ENCODE assay signal across 1 cellular context in the genomic region with DNA sequence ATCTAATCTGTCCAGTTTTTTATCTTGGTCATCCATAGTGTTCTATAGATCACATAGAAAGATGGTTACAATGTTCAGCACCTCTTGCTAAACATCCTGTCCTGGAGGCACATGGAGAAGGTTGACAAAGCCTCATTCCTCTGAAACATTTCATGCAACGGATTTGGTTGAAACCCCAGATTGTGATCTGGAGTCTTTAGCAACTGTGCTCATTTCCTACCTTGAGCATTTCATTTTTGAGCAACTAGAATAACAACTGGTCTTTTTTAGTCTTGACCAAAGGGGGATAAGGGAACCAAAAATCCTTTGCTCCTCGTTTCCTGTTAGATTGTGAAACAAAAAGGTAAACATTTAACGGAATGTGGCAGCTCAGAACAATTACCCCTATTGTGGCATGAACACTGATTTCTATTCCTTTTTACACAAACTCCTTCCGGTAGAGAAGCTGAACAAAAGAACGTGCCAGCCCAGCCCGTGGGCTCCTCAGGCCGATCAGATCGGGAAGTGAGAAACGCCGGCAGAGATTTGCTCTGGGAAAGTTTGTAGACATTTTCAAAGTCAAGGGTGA.
A peak's percentile ranks its signal among the peaks of the same experiment; 100 is the strongest.
TF ChIP-seq lines count a peak whose summit lies in the region.

No MANE protein-coding gene starts in this region.

TF ChIP-seq in HepG2, 621 proteins besides CTCF, POLR2A, EP300 and RAD21 (continued from another document and continues in another):
- TF ChIP-seq DRAP1 (CRISPR knock-in tag; IDR thresholded peaks at IDR 0.05) (peak; percentile 56), ZNF253 (CRISPR knock-in tag; IDR thresholded peaks at IDR 0.05; ENCODE audit: borderline replicate concordance) (no peak), FOSL2 (CRISPR knock-in tag; IDR thresholded peaks at IDR 0.05) (peak; percentile 61), ELF1 (CRISPR knock-in tag; IDR thresholded peaks at IDR 0.05) (peak; percentile 61; the same call in 1 of the 2 replicates), ZNF550 (CRISPR knock-in tag; IDR thresholded peaks at IDR 0.05; ENCODE audit: borderline replicate concordance) (no peak), ZNF513 (CRISPR knock-in tag; conservative IDR thresholded peaks at IDR 0.05) (no peak), TEF (CRISPR knock-in tag; IDR thresholded peaks at IDR 0.05) (no peak), KDM4B (CRISPR knock-in tag; IDR thresholded peaks at IDR 0.05) (no peak; the same call in 1 of the 2 replicates), HBP1 (CRISPR knock-in tag; IDR thresholded peaks at IDR 0.05; ENCODE audit: low read depth) (0 out of 2 replicates have a peak, but pooled peaks have one; percentile 45), CCAR2 (optimal IDR thresholded peaks at IDR 0.05; ENCODE audit: low read depth, low read length) (no peak), ZNF547 (CRISPR knock-in tag; IDR thresholded peaks at IDR 0.05) (no peak), ZNF143 (CRISPR knock-in tag; IDR thresholded peaks at IDR 0.05) (no peak), KLF6 (CRISPR knock-in tag; IDR thresholded peaks at IDR 0.05) (peak; percentile 28; the same call in 1 of the 2 replicates), ZNF619 (CRISPR knock-in tag; IDR thresholded peaks at IDR 0.05) (no peak), DNMT3B (CRISPR knock-in tag; conservative IDR thresholded peaks at IDR 0.05) (no peak), RARA (CRISPR knock-in tag; IDR thresholded peaks at IDR 0.05) (peak; percentile 77), KAT7 (CRISPR knock-in tag; IDR thresholded peaks at IDR 0.05; ENCODE audit: borderline replicate concordance) (peak; percentile 45; the same call in 1 of the 2 replicates), SP4 (CRISPR knock-in tag; IDR thresholded peaks at IDR 0.05) (peak; percentile 38; the same call in 1 of the 2 replicates), CHD4 (IDR thresholded peaks at IDR 0.05; ENCODE audit: borderline replicate concordance, low read length) (no peak; the same call in 1 of the 2 replicates), ZNF709 (CRISPR knock-in tag; IDR thresholded peaks at IDR 0.05) (no peak), ZSCAN29 (CRISPR knock-in tag; conservative IDR thresholded peaks at IDR 0.05) (no peak), ZNF746 (CRISPR knock-in tag; IDR thresholded peaks at IDR 0.05) (0 out of 2 replicates have a peak, but pooled peaks have one; percentile 27), PAWR (CRISPR knock-in tag; IDR thresholded peaks at IDR 0.05; ENCODE audit: borderline replicate concordance) (no peak), DPF2 (CRISPR knock-in tag; IDR thresholded peaks at IDR 0.05; ENCODE audit: borderline replicate concordance, low read depth) (peak; percentile 18; the same call in 1 of the 2 replicates), MIXL1 (CRISPR knock-in tag; IDR thresholded peaks at IDR 0.05) (peak; percentile 69; the same call in 1 of the 2 replicates), ZNF607 (CRISPR knock-in tag; IDR thresholded peaks at IDR 0.05; ENCODE audit: borderline replicate concordance) (no peak; the same call in 1 of the 2 replicates), THYN1 (CRISPR knock-in tag; IDR thresholded peaks at IDR 0.05; ENCODE audit: borderline replicate concordance, low read depth) (no peak), NFYB (CRISPR knock-in tag; IDR thresholded peaks at IDR 0.05) (no peak), ZNF691 (CRISPR knock-in tag; IDR thresholded peaks at IDR 0.05; ENCODE audit: borderline replicate concordance, low read depth) (no peak), ZNF75D (CRISPR knock-in tag; IDR thresholded peaks at IDR 0.05; ENCODE audit: borderline replicate concordance) (no peak), RCOR2 (CRISPR knock-in tag; IDR thresholded peaks at IDR 0.05) (peak; percentile 96), ZNF564 (CRISPR knock-in tag; IDR thresholded peaks at IDR 0.05) (0 out of 2 replicates have a peak, but pooled peaks have one; percentile 11), ZNF782 (CRISPR knock-in tag; IDR thresholded peaks at IDR 0.05; ENCODE audit: borderline replicate concordance) (no peak), SMYD3 (CRISPR knock-in tag; IDR thresholded peaks at IDR 0.05) (0 out of 2 replicates have a peak, but pooled peaks have one; percentile 19), ZNF644 (CRISPR knock-in tag; IDR thresholded peaks at IDR 0.05; ENCODE audit: low read depth) (0 out of 2 replicates have a peak, but pooled peaks have one; percentile 38), CEBPB (IDR thresholded peaks at IDR 0.05; ENCODE audit: borderline replicate concordance, low read depth, low read length) (peak; percentile 86; the same call in 1 of the 2 replicates), NRL (CRISPR knock-in tag; IDR thresholded peaks at IDR 0.05; ENCODE audit: borderline replicate concordance) (no peak), ZSCAN31 (CRISPR knock-in tag; IDR thresholded peaks at IDR 0.05; ENCODE audit: low read depth) (peak; percentile 71; the same call in 1 of the 2 replicates), TRIM24 (CRISPR knock-in tag; IDR thresholded peaks at IDR 0.05) (0 out of 2 replicates have a peak, but pooled peaks have one; percentile 13), ZNF337 (CRISPR knock-in tag; IDR thresholded peaks at IDR 0.05; ENCODE audit: borderline replicate concordance, low read depth) (no peak), CSRNP1 (CRISPR knock-in tag; IDR thresholded peaks at IDR 0.05) (no peak; the same call in 1 of the 2 replicates)
- TF ChIP-seq, protein P1, sequence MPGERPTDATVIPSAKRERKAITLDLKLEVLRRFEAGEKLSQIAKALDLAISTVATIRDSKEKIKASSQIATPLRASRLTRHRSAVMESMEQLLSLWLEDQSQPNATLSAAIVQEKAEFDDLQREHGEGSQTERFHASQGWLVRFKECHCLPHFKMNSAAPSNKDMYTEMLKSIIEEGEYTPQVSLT (CRISPR knock-in tag; IDR thresholded peaks at IDR 0.05; ENCODE audit: borderline replicate concordance, low read depth) = 0 out of 2 replicates have a peak, but pooled peaks have one; percentile 75
- TF ChIP-seq, protein P2, sequence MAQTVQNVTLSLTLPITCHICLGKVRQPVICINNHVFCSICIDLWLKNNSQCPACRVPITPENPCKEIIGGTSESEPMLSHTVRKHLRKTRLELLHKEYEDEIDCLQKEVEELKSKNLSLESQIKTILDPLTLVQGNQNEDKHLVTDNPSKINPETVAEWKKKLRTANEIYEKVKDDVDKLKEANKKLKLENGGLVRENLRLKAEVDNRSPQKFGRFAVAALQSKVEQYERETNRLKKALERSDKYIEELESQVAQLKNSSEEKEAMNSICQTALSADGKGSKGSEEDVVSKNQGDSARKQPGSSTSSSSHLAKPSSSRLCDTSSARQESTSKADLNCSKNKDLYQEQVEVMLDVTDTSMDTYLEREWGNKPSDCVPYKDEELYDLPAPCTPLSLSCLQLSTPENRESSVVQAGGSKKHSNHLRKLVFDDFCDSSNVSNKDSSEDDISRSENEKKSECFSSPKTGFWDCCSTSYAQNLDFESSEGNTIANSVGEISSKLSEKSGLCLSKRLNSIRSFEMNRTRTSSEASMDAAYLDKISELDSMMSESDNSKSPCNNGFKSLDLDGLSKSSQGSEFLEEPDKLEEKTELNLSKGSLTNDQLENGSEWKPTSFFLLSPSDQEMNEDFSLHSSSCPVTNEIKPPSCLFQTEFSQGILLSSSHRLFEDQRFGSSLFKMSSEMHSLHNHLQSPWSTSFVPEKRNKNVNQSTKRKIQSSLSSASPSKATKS (CRISPR knock-in tag; IDR thresholded peaks at IDR 0.05) = 0 out of 2 replicates have a peak, but pooled peaks have one; percentile 15
- TF ChIP-seq, protein P3, sequence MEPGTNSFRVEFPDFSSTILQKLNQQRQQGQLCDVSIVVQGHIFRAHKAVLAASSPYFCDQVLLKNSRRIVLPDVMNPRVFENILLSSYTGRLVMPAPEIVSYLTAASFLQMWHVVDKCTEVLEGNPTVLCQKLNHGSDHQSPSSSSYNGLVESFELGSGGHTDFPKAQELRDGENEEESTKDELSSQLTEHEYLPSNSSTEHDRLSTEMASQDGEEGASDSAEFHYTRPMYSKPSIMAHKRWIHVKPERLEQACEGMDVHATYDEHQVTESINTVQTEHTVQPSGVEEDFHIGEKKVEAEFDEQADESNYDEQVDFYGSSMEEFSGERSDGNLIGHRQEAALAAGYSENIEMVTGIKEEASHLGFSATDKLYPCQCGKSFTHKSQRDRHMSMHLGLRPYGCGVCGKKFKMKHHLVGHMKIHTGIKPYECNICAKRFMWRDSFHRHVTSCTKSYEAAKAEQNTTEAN (CRISPR knock-in tag; conservative IDR thresholded peaks at IDR 0.05) = peak; percentile 75; the same call in 1 of the 2 replicates
- TF ChIP-seq, protein P4, sequence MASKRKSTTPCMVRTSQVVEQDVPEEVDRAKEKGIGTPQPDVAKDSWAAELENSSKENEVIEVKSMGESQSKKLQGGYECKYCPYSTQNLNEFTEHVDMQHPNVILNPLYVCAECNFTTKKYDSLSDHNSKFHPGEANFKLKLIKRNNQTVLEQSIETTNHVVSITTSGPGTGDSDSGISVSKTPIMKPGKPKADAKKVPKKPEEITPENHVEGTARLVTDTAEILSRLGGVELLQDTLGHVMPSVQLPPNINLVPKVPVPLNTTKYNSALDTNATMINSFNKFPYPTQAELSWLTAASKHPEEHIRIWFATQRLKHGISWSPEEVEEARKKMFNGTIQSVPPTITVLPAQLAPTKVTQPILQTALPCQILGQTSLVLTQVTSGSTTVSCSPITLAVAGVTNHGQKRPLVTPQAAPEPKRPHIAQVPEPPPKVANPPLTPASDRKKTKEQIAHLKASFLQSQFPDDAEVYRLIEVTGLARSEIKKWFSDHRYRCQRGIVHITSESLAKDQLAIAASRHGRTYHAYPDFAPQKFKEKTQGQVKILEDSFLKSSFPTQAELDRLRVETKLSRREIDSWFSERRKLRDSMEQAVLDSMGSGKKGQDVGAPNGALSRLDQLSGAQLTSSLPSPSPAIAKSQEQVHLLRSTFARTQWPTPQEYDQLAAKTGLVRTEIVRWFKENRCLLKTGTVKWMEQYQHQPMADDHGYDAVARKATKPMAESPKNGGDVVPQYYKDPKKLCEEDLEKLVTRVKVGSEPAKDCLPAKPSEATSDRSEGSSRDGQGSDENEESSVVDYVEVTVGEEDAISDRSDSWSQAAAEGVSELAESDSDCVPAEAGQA (IDR thresholded peaks at IDR 0.05; ENCODE audit: low read depth) = no peak
- TF ChIP-seq, protein P4 (CRISPR knock-in tag; IDR thresholded peaks at IDR 0.05; ENCODE audit: borderline replicate concordance) = no peak
